ENCODE assay signal across 8 cellular contexts in genomic region chr10:59177031-59177861, GRCh38. TPM values are rescaled to one million over a fixed set of nuclear protein-coding genes. Genes with fewer than 3 reads are reported as not detected.
DNase-seq lines count a peak whose midpoint lies in the region; ATAC-seq and TF ChIP-seq lines count a peak whose summit lies in the region.

No MANE protein-coding gene starts in this region.

- TF ChIP-seq EP300 in gastroesophageal sphincter (IDR thresholded peaks at IDR 0.05) (no peak), ovary (IDR thresholded peaks at IDR 0.05) (no peak)

- TF ChIP-seq POLR2A in gastroesophageal sphincter (IDR thresholded peaks at IDR 0.05) (no peak), ovary (IDR thresholded peaks at IDR 0.05) (no peak)

- POLR2A ChIA-PET in CD4-positive, alpha-beta memory T cell (lab: Charles Lee; ENCODE audit: partially characterized antibody), result no interaction called here

- H3K36me3 Mint-ChIP-seq in CD4-positive, alpha-beta memory T cell, result no peaks in the 10 kb centered on the region

- DNase-seq in AG09309 (ENCODE audit: low read depth) (peak; percentile 13), HS-5 (ENCODE audit: low read depth) (peak; percentile 65), T1000 (lab: John Stamatoyannopoulos, UW) (peak; percentile 52), ovary (peak in 4 of 5 donors; percentile 21 to 42 (median 24))
- DNase-seq in CD4-positive, alpha-beta memory T cell, result no peak

- no peak overlapping the region for H3K27ac Mint-ChIP-seq in CD4-positive, alpha-beta memory T cell

- no peak for TF ChIP-seq CTCF in AG09309 (IDR thresholded peaks at IDR 0.05; ENCODE audit: control insufficient read depth, insufficient read depth, low read depth, low read length, missing control alignments)
- no peak for TF ChIP-seq CTCF in gastroesophageal sphincter (IDR thresholded peaks at IDR 0.05)
- TF ChIP-seq CTCF in ovary (IDR thresholded peaks at IDR 0.05), result no peak

- H3K27me3 ChIP-seq in gastroesophageal sphincter (peaks cover 64% of the 10 kb centered on the region), ovary (no peaks in the 10 kb centered on the region)
- no peaks in the 10 kb centered on the region for H3K27me3 ChIP-seq in CD4-positive, alpha-beta memory T cell (ENCODE audit: insufficient read depth, low read length)

- CTCF ChIA-PET in CD4-positive, alpha-beta memory T cell (lab: Charles Lee; ENCODE audit: partially characterized antibody), result no interaction called here

- H3K9me3 Mint-ChIP-seq in CD4-positive, alpha-beta memory T cell, result peaks cover 0 to 9% (median 6%) of the 10 kb centered on the region in 8 donors

- peaks cover 0 to 5% (median 2%) of the 10 kb centered on the region in 4 donors for H3K4me1 Mint-ChIP-seq in CD4-positive, alpha-beta memory T cell

- no peak overlapping the region for H3K27ac ChIP-seq in gastroesophageal sphincter
- no peak overlapping the region for H3K27ac ChIP-seq in ovary
- no peak overlapping the region for H3K27ac ChIP-seq in CD4-positive, alpha-beta memory T cell (ENCODE audit: low read depth, low read length)

- no peak overlapping the region for H3K4me3 ChIP-seq in AG09309 (ENCODE audit: control insufficient read depth, low read depth, low read length)
- H3K4me3 ChIP-seq in gastroesophageal sphincter, result peak overlapping the region; percentile 2 to 53
- H3K4me3 ChIP-seq in ovary, result peak overlapping the region; percentile 20
- no peak overlapping the region for H3K4me3 ChIP-seq in CD4-positive, alpha-beta memory T cell (ENCODE audit: low read length in 2 of 2)

- peaks cover 0 to 21% (median 7%) of the 10 kb centered on the region in 3 donors for H3K4me1 ChIP-seq in gastroesophageal sphincter
- peaks cover 6% of the 10 kb centered on the region for H3K4me1 ChIP-seq in ovary (ENCODE audit: insufficient read depth)
- H3K4me1 ChIP-seq in CD4-positive, alpha-beta memory T cell (ENCODE audit: insufficient read depth, low read length), result no peaks in the 10 kb centered on the region

- no peak overlapping the region for H3K4me3 Mint-ChIP-seq in CD4-positive, alpha-beta memory T cell

- intact Hi-C loops in ovary (cut with DNase I), result no loop called here
- intact Hi-C loops in CD4-positive, alpha-beta memory T cell (cut with micrococcal nuclease), result no loop called here

- 14% methylated on average over 8 to 17 of the region's 42 CpGs for WGBS in gastroesophageal sphincter (ENCODE audit: low coverage in 1 of 2), 2 donors
- 4 to 6% (median 5%) methylated on average over 35 to 42 of the region's 42 CpGs for WGBS in ovary, 3 donors

- H3K9me3 ChIP-seq in gastroesophageal sphincter (no peaks in the 10 kb centered on the region), ovary (no peaks in the 10 kb centered on the region)
- H3K9me3 ChIP-seq in CD4-positive, alpha-beta memory T cell (ENCODE audit: control insufficient read depth in 1 of 2, low read length in 2 of 2), result no peaks in the 10 kb centered on the region

- ATAC-seq in gastroesophageal sphincter, result no peak
- ATAC-seq in GM18511 (IDR thresholded peaks at IDR 0.05; ENCODE audit: unreplicated experiment), result no peak
- no peak for ATAC-seq in HG03457 (IDR thresholded peaks at IDR 0.05; ENCODE audit: unreplicated experiment)

- peaks cover 6 to 14% of the 10 kb centered on the region in 2 donors for H3K27me3 Mint-ChIP-seq in CD4-positive, alpha-beta memory T cell

- no peaks in the 10 kb centered on the region for H3K36me3 ChIP-seq in gastroesophageal sphincter
- H3K36me3 ChIP-seq in ovary, result no peaks in the 10 kb centered on the region
- H3K36me3 ChIP-seq in CD4-positive, alpha-beta memory T cell (ENCODE audit: insufficient read depth, low read length), result no peaks in the 10 kb centered on the region

RNA-seq across cellular contexts. Expression of gene PHYHIPL, which starts 0.8 kb away (rescaled TPM):
- total RNA-seq in gastroesophageal sphincter (1 to 10 TPM in 2 of 4 donors, under 1 TPM in 2; 0.39 to 1.7 (median 1.0) TPM), ovary (1 to 10 TPM in 1 of 7 donors, under 1 TPM in 4, not detected in 2; 0.11 to 3.7 (median 0.56) TPM)
- polyA plus RNA-seq in ovary, result under 1 TPM; 0.36 to 0.55 TPM
- total RNA-seq in CD4-positive, alpha-beta memory T cell, result not detected
- polyA plus RNA-seq in CD4-positive, alpha-beta memory T cell, result not detected

Comparison
In these comparisons a context has a peak if more than half of its experiments do, and no peak if none do; other contexts are left out.
1. DNase-seq: peak in AG09309 (single experiment), HS-5 (single experiment), T1000 (single experiment) and ovary (4 of 5); none in CD4-positive, alpha-beta memory T cell (0 of 5).
2. H3K4me3 ChIP-seq: peak in gastroesophageal sphincter (2 of 2) and ovary (single experiment); none in AG09309 (single experiment) and CD4-positive, alpha-beta memory T cell (0 of 2).